In genomic region chr2:241739651-241740050, GRCh38 we compare ENCODE assay signal across 11 cellular contexts. TPM values are rescaled to one million over a fixed set of nuclear protein-coding genes. Genes with fewer than 3 reads are reported as not detected.
DNase-seq lines count a peak whose midpoint lies in the region; ATAC-seq and TF ChIP-seq lines count a peak whose summit lies in the region.
"Had no signal": no experiment of that assay in that cellular context is flagged by ENCODE, and none has a peak within 500 bp of the region (broad histone marks: within the 10 kb centered on the region; RNA-seq: fewer than 3 reads in every experiment).

No MANE protein-coding gene starts in this region.

- peak; percentile 61 for ATAC-seq in activated CD4-positive, alpha-beta T cell treated with anti-CD3 and anti-CD28 coated beads for 36 hours
- no peak for ATAC-seq in foreskin keratinocyte

- no peaks in the 10 kb centered on the region for H3K27me3 ChIP-seq in foreskin keratinocyte

- TF ChIP-seq CTCF in foreskin keratinocyte (conservative IDR thresholded peaks at IDR 0.05), result no peak

- CTCF ChIA-PET in activated CD4-positive, alpha-beta T cell treated with anti-CD3 and anti-CD28 coated beads for 36 hours (lab: Charles Lee), result interaction anchor here (0.6 to 1.4 kb wide), 3 partner anchors 81 to 139 kb away, joined by 3 to 8 read pairs (median 5); no protein-coding TSS in a partner anchor

- no peaks in the 10 kb centered on the region for H3K4me1 ChIP-seq in foreskin keratinocyte

- H3K27ac ChIP-seq in foreskin keratinocyte, result no peak overlapping the region

- H3K27ac Mint-ChIP-seq in activated CD4-positive, alpha-beta T cell treated with anti-CD3 and anti-CD28 coated beads for 36 hours, result peak overlapping the region; percentile 61

- no peaks in the 10 kb centered on the region for H3K27me3 Mint-ChIP-seq in activated CD4-positive, alpha-beta T cell treated with anti-CD3 and anti-CD28 coated beads for 36 hours

- H3K4me3 Mint-ChIP-seq in activated CD4-positive, alpha-beta T cell treated with anti-CD3 and anti-CD28 coated beads for 36 hours, result peak overlapping the region; percentile 47

- POLR2A ChIA-PET in activated CD4-positive, alpha-beta T cell treated with anti-CD3 and anti-CD28 coated beads for 36 hours (lab: Charles Lee), result interaction anchor here (1.5 kb wide), 1 partner anchor 23 kb away, joined by 3 read pairs; no protein-coding TSS in a partner anchor

- DNase-seq in GDM1 (lab: John Stamatoyannopoulos, UW), result peak; percentile 1
- peak; percentile 83 for DNase-seq in activated CD4-positive, alpha-beta T cell treated with anti-CD3 and anti-CD28 coated beads for 36 hours
- DNase-seq in astrocyte of the hippocampus (ENCODE audit: low read depth, low spot score), result peak; percentile 37
- DNase-seq in stimulated activated CD4-positive, alpha-beta T cell treated with anti-CD3 and anti-CD28 coated beads, Interleukin-1b, Interleukin-23, amount 100 ng/mL, for 48 hours, result peak; percentile 88
- DNase-seq in NCI-H524 (lab: John Stamatoyannopoulos, UW), result no peak
- DNase-seq in NCI-H2227 (lab: John Stamatoyannopoulos, UW; ENCODE audit: unreplicated experiment), result no peak
- DNase-seq in SIG-M5 treated with dmso at 0.1 percent for 504 hours (lab: John Stamatoyannopoulos, UW; ENCODE audit: unreplicated experiment), result no peak
- no peak for DNase-seq in foreskin keratinocyte
- DNase-seq: DMS79 treated with DMSO at 0.1 percent for 48 hours, NCI-H82 had no signal

- peaks cover 10% of the 10 kb centered on the region for H3K36me3 Mint-ChIP-seq in activated CD4-positive, alpha-beta T cell treated with anti-CD3 and anti-CD28 coated beads for 36 hours (ENCODE audit: low read depth)

- intact Hi-C loops in activated CD4-positive, alpha-beta T cell treated with anti-CD3 and anti-CD28 coated beads for 36 hours (cut with DNase I, micrococcal nuclease), result loop anchor here (5.0 to 10.0 kb wide), 2 partner anchors 123 to 1175 kb away; partner anchors contain the start of genes DUSP28 (in 1 of the 2) and RNPEPL1 (in 1 of the 2)

- peaks cover 42% of the 10 kb centered on the region for H3K4me1 Mint-ChIP-seq in activated CD4-positive, alpha-beta T cell treated with anti-CD3 and anti-CD28 coated beads for 36 hours

- no peaks in the 10 kb centered on the region for H3K9me3 Mint-ChIP-seq in activated CD4-positive, alpha-beta T cell treated with anti-CD3 and anti-CD28 coated beads for 36 hours (ENCODE audit: low read depth)

RNA-seq across cellular contexts. Expression of gene D2HGDH, which starts 5.2 kb away (rescaled TPM):
- 10 to 100 TPM; 18.2 to 34.1 TPM for total RNA-seq in activated CD4-positive, alpha-beta T cell treated with anti-CD3 and anti-CD28 coated beads for 36 hours
- total RNA-seq in foreskin keratinocyte, result 7.7 and 10.8 TPM in 2 replicates
- 7.4 and 13.0 TPM in 2 replicates for polyA plus RNA-seq in foreskin keratinocyte

RNA-seq across cellular contexts. Expression of gene GAL3ST2, which starts 37.0 kb away (rescaled TPM):
- 1 to 10 TPM in 1 of 2 experiments, under 1 TPM in 1; 0.94 to 1.0 TPM for total RNA-seq in activated CD4-positive, alpha-beta T cell treated with anti-CD3 and anti-CD28 coated beads for 36 hours
- not detected in 2 replicates for total RNA-seq in foreskin keratinocyte
- not detected in 2 replicates for polyA plus RNA-seq in foreskin keratinocyte
- polyA plus RNA-seq: neural cell had no signal

RNA-seq across cellular contexts. Expression of gene ING5, which starts 37.8 kb away (rescaled TPM):
- total RNA-seq in activated CD4-positive, alpha-beta T cell treated with anti-CD3 and anti-CD28 coated beads for 36 hours, result 10 to 100 TPM; 38.4 to 39.7 TPM
- 12.7 and 15.4 TPM in 2 replicates for total RNA-seq in foreskin keratinocyte
- polyA plus RNA-seq in foreskin keratinocyte, result 11.6 and 14.4 TPM in 2 replicates

RNA-seq across cellular contexts. Expression of gene DTYMK, which starts 53.0 kb away (rescaled TPM):
- 10 to 100 TPM; 79.8 to 93.1 TPM for total RNA-seq in activated CD4-positive, alpha-beta T cell treated with anti-CD3 and anti-CD28 coated beads for 36 hours
- 74.9 and 86.9 TPM in 2 replicates for total RNA-seq in foreskin keratinocyte
- 98.3 and 112 TPM in 2 replicates for polyA plus RNA-seq in foreskin keratinocyte

Comparison
In these comparisons a context has a peak if more than half of its experiments do, and no peak if none do; other contexts are left out.
1. DNase-seq: peak in GDM1 (single experiment), activated CD4-positive, alpha-beta T cell treated with anti-CD3 and anti-CD28 coated beads for 36 hours (single experiment), astrocyte of the hippocampus (single experiment) and stimulated activated CD4-positive, alpha-beta T cell treated with anti-CD3 and anti-CD28 coated beads, Interleukin-1b, Interleukin-23, amount 100 ng/mL, for 48 hours (single experiment); none in NCI-H524 (0 of 2), NCI-H2227 (single experiment), SIG-M5 treated with dmso at 0.1 percent for 504 hours (single experiment) and foreskin keratinocyte (0 of 2).